ENCODE assay signal across 8 cellular contexts in the genomic region with DNA sequence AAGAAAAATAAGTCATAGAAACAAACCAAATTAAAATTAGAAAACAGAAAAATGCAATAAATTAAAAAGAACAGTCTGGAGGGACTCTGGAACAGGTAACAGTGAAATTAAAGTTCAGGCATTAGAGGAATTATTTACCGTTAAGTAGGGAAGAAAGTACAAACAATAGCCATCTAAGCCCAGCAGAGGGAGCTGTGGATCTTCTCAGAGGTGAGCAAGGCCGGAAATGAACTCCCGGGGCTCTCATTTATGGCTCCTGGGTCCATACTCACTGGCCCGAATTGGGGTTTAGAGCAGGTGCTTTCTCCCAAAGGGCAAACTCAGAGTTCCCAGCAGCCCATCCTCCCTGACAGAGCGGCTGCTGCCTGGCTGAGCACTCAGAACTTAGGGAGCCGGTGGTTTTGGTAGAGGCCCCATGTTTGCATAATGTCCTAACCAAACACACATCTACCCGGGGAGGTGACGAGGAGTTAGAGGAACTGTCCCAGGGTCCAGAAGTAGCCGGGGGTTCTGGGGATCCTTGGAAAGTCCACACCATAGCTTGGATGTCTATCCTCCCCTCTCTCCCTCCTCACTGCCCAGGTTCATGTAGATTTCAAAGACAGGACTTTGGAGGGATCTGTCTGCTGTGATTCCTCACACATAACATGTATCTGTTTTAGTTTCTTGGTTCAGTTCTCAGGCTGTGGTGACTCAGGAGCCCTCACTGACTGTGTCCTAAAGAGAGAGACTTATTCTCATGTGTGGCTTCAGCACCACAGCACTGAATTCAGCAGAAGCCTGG.
DNase-seq lines count a peak whose midpoint lies in the region; ATAC-seq and TF ChIP-seq lines count a peak whose summit lies in the region.

No MANE protein-coding gene starts in this region.

- no peaks in the 10 kb centered on the region for H3F3A ChIP-seq in GM23248 (ENCODE audit: insufficient read depth)

- H3K9me3 Mint-ChIP-seq in T-helper 1 cell treated with Interleukin-12 subunit alpha and Interleukin-12 subunit beta and Interleukin-4 antibody, amounts not matched to agents 30 μg/mL and 1 μg/mL, for 36 hours: no peaks in the 10 kb centered on the region

- peaks cover 25% of the 10 kb centered on the region for H3K27me3 Mint-ChIP-seq in T-helper 1 cell treated with Interleukin-12 subunit alpha and Interleukin-12 subunit beta and Interleukin-4 antibody, amounts not matched to agents 30 μg/mL and 1 μg/mL, for 36 hours (ENCODE audit: low read depth)

- H3K4me1 ChIP-seq in DND-41 (ENCODE audit: insufficient read depth, low read length) (peaks cover 12% of the 10 kb centered on the region), GM23248 (ENCODE audit: insufficient read depth) (no peaks in the 10 kb centered on the region), ascending aorta (no peaks in the 10 kb centered on the region)

- no peak overlapping the region for H3K4me3 Mint-ChIP-seq in T-helper 1 cell treated with Interleukin-12 subunit alpha and Interleukin-12 subunit beta and Interleukin-4 antibody, amounts not matched to agents 30 μg/mL and 1 μg/mL, for 36 hours

- H3K4me2 ChIP-seq in DND-41 (ENCODE audit: insufficient read depth, low read length): peak overlapping the region; percentile 38
- no peak overlapping the region for H3K4me2 ChIP-seq in GM23248 (ENCODE audit: unreplicated experiment)

- H3K36me3 ChIP-seq in DND-41 (ENCODE audit: insufficient read depth, low read length) (no peaks in the 10 kb centered on the region), GM23248 (ENCODE audit: low read depth) (no peaks in the 10 kb centered on the region), ascending aorta (no peaks in the 10 kb centered on the region)

- intact Hi-C loops in ascending aorta (cut with DNase I): no loop called here

- H3K9ac ChIP-seq in DND-41 (ENCODE audit: low read depth, low read length) (peak overlapping the region; percentile 40), GM23248 (no peak overlapping the region)

- H3K9me3 ChIP-seq in DND-41 (ENCODE audit: insufficient read depth, low read length, severe bottlenecking) (no peaks in the 10 kb centered on the region), GM23248 (ENCODE audit: low read depth) (no peaks in the 10 kb centered on the region), ascending aorta (no peaks in the 10 kb centered on the region)

- no peaks in the 10 kb centered on the region for H3K9me2 ChIP-seq in GM23248 (ENCODE audit: insufficient read depth)

- WGBS in GM23248 (ENCODE audit: low coverage in 1 of 2, low lambda C conversion rate in 2 of 2, missing lambda C conversion rate in 2 of 2), 2 experiments: 29 to 37% methylated on average over 9 of the region's 9 CpGs

- no peaks in the 10 kb centered on the region for H3K36me3 Mint-ChIP-seq in T-helper 1 cell treated with Interleukin-12 subunit alpha and Interleukin-12 subunit beta and Interleukin-4 antibody, amounts not matched to agents 30 μg/mL and 1 μg/mL, for 36 hours (ENCODE audit: low read depth)

- H3K27ac ChIP-seq in DND-41 (ENCODE audit: low read length): peak overlapping the region; percentile 77
- H3K27ac ChIP-seq in GM23248: no peak overlapping the region
- H3K27ac ChIP-seq in ascending aorta: no peak overlapping the region

- H2AFZ ChIP-seq in DND-41 (ENCODE audit: low read depth, low read length): peak overlapping the region; percentile 99
- H2AFZ ChIP-seq in GM23248: peak overlapping the region; percentile 85

- DNase-seq in DND-41 (peak; percentile 84), GM23248 (peak; percentile 72), NCI-H128 (lab: John Stamatoyannopoulos, UW; ENCODE audit: unreplicated experiment) (peak; percentile 36), ascending aorta (ENCODE audit: low spot score in 2 of 2) (peak in 1 of 2 donors; percentile 65), iris pigment epithelial cell (ENCODE audit: low read depth) (peak; percentile 69)
- DNase-seq in stimulated activated CD4-positive, alpha-beta T cell treated with anti-CD3 and anti-CD28 coated beads, Interleukin-2, amount 100 ng/mL, for 4 hours (ENCODE audit: low read depth): peak; percentile 48

- H3K27me3 ChIP-seq in DND-41 (ENCODE audit: insufficient read depth, low read length, poor library complexity) (no peaks in the 10 kb centered on the region), GM23248 (replicated peaks; ENCODE audit: insufficient read depth) (peaks cover 20% of the 10 kb centered on the region), ascending aorta (no peaks in the 10 kb centered on the region)

- H3K27ac Mint-ChIP-seq in T-helper 1 cell treated with Interleukin-12 subunit alpha and Interleukin-12 subunit beta and Interleukin-4 antibody, amounts not matched to agents 30 μg/mL and 1 μg/mL, for 36 hours: peak overlapping the region; percentile 58

- ATAC-seq in DND-41 (ENCODE audit: insufficient read depth, low read depth) (peak; percentile 95), GM18519 (IDR thresholded peaks at IDR 0.05; ENCODE audit: low FRiP score, unreplicated experiment) (no peak)

- no peaks in the 10 kb centered on the region for H3K79me2 ChIP-seq in DND-41 (ENCODE audit: insufficient read depth, low read length)
- H3K79me2 ChIP-seq in GM23248 (ENCODE audit: insufficient read depth): no peaks in the 10 kb centered on the region

- H4K20me1 ChIP-seq in DND-41 (ENCODE audit: insufficient read depth, low read length) (no peaks in the 10 kb centered on the region), GM23248 (ENCODE audit: insufficient read depth) (no peaks in the 10 kb centered on the region)

- in situ Hi-C loops in GM23248 (cut with MboI): no loop called here

- peaks cover 6% of the 10 kb centered on the region for H3K4me1 Mint-ChIP-seq in T-helper 1 cell treated with Interleukin-12 subunit alpha and Interleukin-12 subunit beta and Interleukin-4 antibody, amounts not matched to agents 30 μg/mL and 1 μg/mL, for 36 hours (ENCODE audit: low read depth)

- TF ChIP-seq CTCF in DND-41 (IDR thresholded peaks at IDR 0.05; ENCODE audit: borderline replicate concordance, extremely low read depth, low read length, poor library complexity, severe bottlenecking) (peak; percentile 90), ascending aorta (IDR thresholded peaks at IDR 0.05) (peak in 2 of 3 experiments; percentile 35 to 51)

- H3K4me3 ChIP-seq in DND-41 (ENCODE audit: low read depth in 1 of 2, low read length in 2 of 2): no peak overlapping the region
- H3K4me3 ChIP-seq in GM23248: no peak overlapping the region
- no peak overlapping the region for H3K4me3 ChIP-seq in ascending aorta
